In the genomic region with DNA sequence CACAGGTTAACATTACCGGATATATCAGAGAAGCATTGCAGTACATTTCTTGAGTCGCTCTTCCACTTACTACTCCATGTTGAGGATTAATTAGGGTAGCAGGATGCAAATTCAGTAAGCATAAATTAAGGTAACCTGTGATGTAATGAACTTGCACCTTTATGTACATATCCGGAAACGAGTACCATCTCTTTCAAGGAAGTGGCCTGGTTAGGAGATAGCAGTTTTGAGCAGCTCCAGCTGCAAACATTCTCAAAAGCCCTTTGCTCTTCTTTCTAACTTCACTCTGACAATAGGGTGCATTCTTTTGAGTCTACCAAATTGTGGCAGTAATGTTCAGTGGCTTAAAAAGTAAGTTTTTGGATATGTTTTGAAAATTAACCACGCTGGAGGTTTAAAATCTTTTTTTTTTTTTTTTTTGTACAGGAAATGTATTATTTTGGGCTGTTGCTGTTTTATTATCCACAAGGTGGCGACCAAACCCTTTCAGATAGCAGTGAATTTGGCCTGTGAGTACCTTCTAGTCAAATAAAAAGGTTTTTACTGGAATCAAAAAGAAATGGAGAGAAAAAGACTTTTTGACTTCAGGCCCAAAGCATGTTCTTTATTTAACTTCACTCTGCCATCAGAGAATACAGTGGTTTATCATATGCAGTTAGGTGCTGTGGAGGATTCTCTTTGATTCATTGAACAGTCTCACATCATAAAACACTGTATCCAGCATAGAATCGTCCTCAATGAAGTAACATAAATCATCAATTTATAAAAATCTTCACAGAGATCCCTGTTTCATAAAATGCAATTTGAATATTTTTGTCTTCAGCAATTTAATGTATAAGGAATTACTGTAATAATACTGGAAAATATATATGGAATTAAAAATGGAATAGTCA, we compare ENCODE assay signal across 8 cellular contexts. TPM values are rescaled to one million over a fixed set of nuclear protein-coding genes. Genes with fewer than 3 reads are reported as not detected.
A peak's percentile ranks its signal among the peaks of the same experiment; 100 is the strongest.
DNase-seq lines count a peak whose midpoint lies in the region; ATAC-seq and TF ChIP-seq lines count a peak whose summit lies in the region.

No MANE protein-coding gene starts in this region.

- DNase-seq in AG08395 (ENCODE audit: low spot score) (peak; percentile 26), ELF-1 (ENCODE audit: low read depth, low spot score) (peak; percentile 27), Peyer's patch (no peak), cardiac fibroblast (ENCODE audit: low read depth in 2 of 2) (peak; percentile 73 to 77), lung (ENCODE audit: low spot score) (no peak), D341Med (ENCODE audit: low spot score) (no peak)

- H3K4me1 ChIP-seq in Peyer's patch, result peaks cover 0 to 9% (median 2%) of the 10 kb centered on the region in 4 donors
- peaks cover 0 to 4% of the 10 kb centered on the region in 2 donors for H3K4me1 ChIP-seq in lung (ENCODE audit: control insufficient read depth in 2 of 2, insufficient read depth in 2 of 2, low read length in 2 of 2)

- peak overlapping the region in 2 of 4 donors; percentile 10 to 42 for H3K27ac ChIP-seq in Peyer's patch
- H3K27ac ChIP-seq in lung (ENCODE audit: low read depth in 1 of 2, low read length in 1 of 2), result no peak overlapping the region

- 36 to 38% methylated on average over 7 of the region's 7 CpGs for WGBS in lung, 2 donors

- TF ChIP-seq CTCF in Peyer's patch (IDR thresholded peaks at IDR 0.05), result peak; percentile 49 to 60 (median 57)
- TF ChIP-seq CTCF in cardiac fibroblast (IDR thresholded peaks at IDR 0.05; ENCODE audit: low read depth, low read length), result peak; percentile 61
- peak; percentile 32 for TF ChIP-seq CTCF in lung (IDR thresholded peaks at IDR 0.05; ENCODE audit: control extremely low read depth, extremely low read depth)

- no peak for TF ChIP-seq POLR2A in Peyer's patch (IDR thresholded peaks at IDR 0.05)

- H3K4me3 ChIP-seq in Peyer's patch, result no peak overlapping the region
- H3K4me3 ChIP-seq in cardiac fibroblast (replicated peaks in 1 of 2; ENCODE audit: low read depth in 2 of 2, low read length in 2 of 2), result no peak overlapping the region
- no peak overlapping the region for H3K4me3 ChIP-seq in lung

- H3K27me3 ChIP-seq in Peyer's patch (no peaks in the 10 kb centered on the region), lung (ENCODE audit: control insufficient read depth, insufficient read depth) (no peaks in the 10 kb centered on the region)

- peaks cover 0 to 22% (median 0%) of the 10 kb centered on the region in 3 donors for H3K36me3 ChIP-seq in Peyer's patch
- H3K36me3 ChIP-seq in lung (ENCODE audit: control insufficient read depth in 2 of 2, insufficient read depth in 2 of 2, low read length in 2 of 2), result peaks cover 0 to 9% of the 10 kb centered on the region in 2 donors

- ATAC-seq in HG03442 (IDR thresholded peaks at IDR 0.05; ENCODE audit: unreplicated experiment), result peak; percentile 49
- no peak for ATAC-seq in lung (ENCODE audit: insufficient read depth, low FRiP score)
- ATAC-seq in GM19395 (IDR thresholded peaks at IDR 0.05; ENCODE audit: unreplicated experiment), result no peak

- H3K9me3 ChIP-seq in Peyer's patch (no peaks in the 10 kb centered on the region), lung (ENCODE audit: control insufficient read depth in 2 of 2, insufficient read depth in 1 of 2, low read length in 1 of 2) (no peaks in the 10 kb centered on the region)

RNA-seq across cellular contexts. Expression of gene FAM217B, which starts 8.9 kb away (rescaled TPM):
- total RNA-seq in Peyer's patch (10 to 100 TPM in 3 of 4 donors, 1 to 10 TPM in 1; 7.9 to 18.5 (median 17.4) TPM), lung (10 to 100 TPM; 15.1 to 18.5 TPM)
- 1 to 10 TPM; 4.9 to 5.3 TPM for polyA plus RNA-seq in lung

RNA-seq across cellular contexts. Expression of gene PPP1R3D, which starts 9.0 kb away (rescaled TPM):
- total RNA-seq in Peyer's patch, result 10 to 100 TPM in 2 of 4 donors, 1 to 10 TPM in 2; 2.5 to 14.2 (median 9.0) TPM
- 10 to 100 TPM in 1 of 2 donors, 1 to 10 TPM in 1; 7.4 to 11.8 TPM for total RNA-seq in lung
- 1 to 10 TPM; 3.8 to 8.8 TPM for polyA plus RNA-seq in lung

RNA-seq across cellular contexts. Expression of gene CDH26, which starts 9.1 kb away (rescaled TPM):
- total RNA-seq in Peyer's patch (1 to 10 TPM in 3 of 4 donors, under 1 TPM in 1; 0.88 to 9.8 (median 2.1) TPM), lung (10 to 100 TPM in 1 of 2 donors, 1 to 10 TPM in 1; 9.8 to 11.3 TPM)
- polyA plus RNA-seq in lung, result 1 to 10 TPM; 5.7 to 5.8 TPM

RNA-seq across cellular contexts. Expression of gene SYCP2, which starts 15.6 kb away (rescaled TPM):
- 10 to 100 TPM in 1 of 4 donors, 1 to 10 TPM in 3; 2.0 to 35.5 (median 2.7) TPM for total RNA-seq in Peyer's patch
- 1 to 10 TPM; 1.9 to 6.7 TPM for total RNA-seq in lung
- 1 to 10 TPM; 1.0 to 3.1 TPM for polyA plus RNA-seq in lung

Comparison
In these comparisons a context has a peak if more than half of its experiments do, and no peak if none do; other contexts are left out.
1. DNase-seq: peak in AG08395 (single experiment), ELF-1 (single experiment) and cardiac fibroblast (2 of 2); none in Peyer's patch (0 of 3), lung (single experiment) and D341Med (single experiment).
2. Peak in every context shown above with its lines, with median percentiles within 50 percentile points of each other: CTCF ChIP-seq.